Comparison of ENCODE assay signal across 24 cellular contexts in the genomic region with DNA sequence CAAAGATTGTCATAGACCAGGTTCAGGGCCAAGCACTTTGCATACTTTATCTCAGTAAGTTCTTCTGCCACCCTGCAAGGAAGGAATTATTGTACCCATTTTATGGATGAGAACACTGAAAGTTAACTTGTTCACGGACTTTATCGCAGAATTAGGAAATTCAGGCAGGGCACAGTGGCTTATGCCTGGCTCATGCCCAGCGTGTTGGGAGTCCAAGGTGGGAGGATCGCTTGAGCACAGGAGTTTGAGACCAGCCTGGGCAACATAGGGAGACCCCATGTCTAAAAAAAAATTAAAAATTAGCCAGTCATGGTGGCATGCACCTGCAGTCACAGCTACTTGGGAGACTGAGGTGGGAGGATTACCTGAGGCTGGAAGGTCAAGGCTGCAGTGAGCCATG.
DNase-seq lines count a peak whose midpoint lies in the region; ATAC-seq, FAIRE-seq and TF ChIP-seq lines count a peak whose summit lies in the region.
"Had no signal": no experiment of that assay in that cellular context is flagged by ENCODE, and none has a peak within 500 bp of the region (broad histone marks: within the 10 kb centered on the region; RNA-seq: fewer than 3 reads in every experiment).

No MANE protein-coding gene starts in this region.

- H3K36me3 Mint-ChIP-seq in neural progenitor cell = peaks cover 2% of the 10 kb centered on the region
- H3K36me3 Mint-ChIP-seq: CD14-positive monocyte; CD8-positive, alpha-beta memory T cell had no signal

- no peak overlapping the region for H3K4me3 ChIP-seq in HepG2 (replicated peaks in 1 of 3; ENCODE audit: insufficient read depth in 1 of 3, low read depth in 2 of 3, low read length in 3 of 3)
- no peak overlapping the region for H3K4me3 ChIP-seq in right lobe of liver
- no peak overlapping the region for H3K4me3 ChIP-seq in K562
- no peak overlapping the region for H3K4me3 ChIP-seq in neural progenitor cell
- H3K4me3 ChIP-seq: BLaER1 treated with 17β-estradiol and CSF1 and Interleukin-3, amounts not matched to agents 10 nM and 100 nM had no signal

- H3K9me3 ChIP-seq in HepG2 (ENCODE audit: low read length) (no peaks in the 10 kb centered on the region), right lobe of liver (no peaks in the 10 kb centered on the region), K562 (replicated peaks; ENCODE audit: control insufficient read depth, insufficient read depth, low read depth, low read length) (no peaks in the 10 kb centered on the region), neural progenitor cell (ENCODE audit: low read depth) (no peaks in the 10 kb centered on the region)
- H3K9me3 ChIP-seq: BE2C; BLaER1 treated with 17β-estradiol and CSF1 and Interleukin-3, amounts not matched to agents 10 nM and 100 nM had no signal

- TF ChIP-seq POLR2A in HepG2 (IDR thresholded peaks at IDR 0.05; ENCODE audit: insufficient read depth in 1 of 2, low read depth in 2 of 2, low read length in 2 of 2) (no peak), right lobe of liver (IDR thresholded peaks at IDR 0.05) (no peak), K562 (conservative IDR thresholded peaks at IDR 0.05) (no peak)

- no peaks in the 10 kb centered on the region for H3K9me1 ChIP-seq in K562 (ENCODE audit: control insufficient read depth, insufficient read depth, low read length)

- H3K27ac ChIP-seq in HepG2 (ENCODE audit: extremely low read length, insufficient read depth, low read length) = no peak overlapping the region
- no peak overlapping the region for H3K27ac ChIP-seq in right lobe of liver
- no peak overlapping the region for H3K27ac ChIP-seq in K562 (ENCODE audit: extremely low read depth, low read depth, low read length)
- no peak overlapping the region for H3K27ac ChIP-seq in neural progenitor cell
- H3K27ac ChIP-seq: 22Rv1; BLaER1 treated with 17β-estradiol and CSF1 and Interleukin-3, amounts not matched to agents 10 nM and 100 nM had no signal

- no peak overlapping the region for H2AFZ ChIP-seq in HepG2 (ENCODE audit: low read length)
- no peak overlapping the region for H2AFZ ChIP-seq in K562 (ENCODE audit: low read depth, low read length)
- H2AFZ ChIP-seq in neural progenitor cell (replicated peaks) = no peak overlapping the region

- no peaks in the 10 kb centered on the region for H3K4me1 ChIP-seq in HepG2 (ENCODE audit: insufficient read depth, low read length)
- no peaks in the 10 kb centered on the region for H3K4me1 ChIP-seq in right lobe of liver
- no peaks in the 10 kb centered on the region; a peak in 1 of 5 replicates for H3K4me1 ChIP-seq in K562 (replicated peaks in 1 of 2; ENCODE audit: control insufficient read depth in 2 of 2, insufficient read depth in 2 of 2, low read length in 2 of 2)
- peaks cover 27% of the 10 kb centered on the region for H3K4me1 ChIP-seq in neural progenitor cell
- H3K4me1 ChIP-seq: BE2C; BLaER1 treated with 17β-estradiol and CSF1 and Interleukin-3, amounts not matched to agents 10 nM and 100 nM had no signal

- H3K4me2 ChIP-seq in HepG2 (ENCODE audit: low read depth, low read length) (no peak overlapping the region), K562 (ENCODE audit: insufficient read depth, low read length) (no peak overlapping the region), neural progenitor cell (no peak overlapping the region)
- H3K4me2 ChIP-seq: BLaER1 treated with 17β-estradiol and CSF1 and Interleukin-3, amounts not matched to agents 10 nM and 100 nM had no signal

- H3F3A ChIP-seq in neural progenitor cell (ENCODE audit: low read depth) = peaks cover 15% of the 10 kb centered on the region

- no peaks in the 10 kb centered on the region for H3K9me3 Mint-ChIP-seq in neural progenitor cell
- H3K9me3 Mint-ChIP-seq: CD14-positive monocyte; CD4-positive, alpha-beta T cell; CD8-positive, alpha-beta memory T cell; H9; HFFc6 had no signal

- no peak for DNase-seq in HepG2 (ENCODE audit: low spot score)
- no peak for DNase-seq in right lobe of liver
- DNase-seq in K562 (ENCODE audit: extremely low read depth in 1 of 4, low spot score in 3 of 4) = no peak
- no peak for DNase-seq in neural progenitor cell (ENCODE audit: low spot score)
- DNase-seq in NCI-H2196 (lab: John Stamatoyannopoulos, UW; ENCODE audit: unreplicated experiment) = no peak
- no peak for DNase-seq in NCI-H2227 treated with DMSO at 0.1 percent for 48 hours (lab: John Stamatoyannopoulos, UW)
- DNase-seq: ACHN; AML-193; BE2C; CD4-positive, alpha-beta T cell; CD8-positive, alpha-beta memory T cell; DMS79 treated with DMSO at 0.1 percent for 48 hours; GF-D8; GOT3; H9 had no signal

- H4K20me1 ChIP-seq in HepG2 (ENCODE audit: insufficient read depth, low read length) = no peaks in the 10 kb centered on the region
- H4K20me1 ChIP-seq in K562 (replicated peaks; ENCODE audit: control insufficient read depth, insufficient read depth, low read length) = no peaks in the 10 kb centered on the region
- H4K20me1 ChIP-seq in neural progenitor cell (ENCODE audit: low read depth) = no peaks in the 10 kb centered on the region
- H4K20me1 ChIP-seq: BLaER1 treated with 17β-estradiol and CSF1 and Interleukin-3, amounts not matched to agents 10 nM and 100 nM had no signal

- TF ChIP-seq CTCF in HepG2 (CRISPR knock-in tag; IDR thresholded peaks at IDR 0.05) (no peak), right lobe of liver (IDR thresholded peaks at IDR 0.05) (no peak), K562 (IDR thresholded peaks at IDR 0.05 in 2 of 3, conservative IDR thresholded peaks at IDR 0.05 in 1 of 3; ENCODE audit: insufficient read depth in 2 of 3, low read depth in 1 of 3, low read length in 3 of 3) (no peak), neural progenitor cell (IDR thresholded peaks at IDR 0.05) (no peak)

- H3K27me3 Mint-ChIP-seq in neural progenitor cell (ENCODE audit: insufficient read depth, low read depth) = peaks cover 8% of the 10 kb centered on the region
- H3K27me3 Mint-ChIP-seq: CD4-positive, alpha-beta T cell had no signal

- ATAC-seq in HepG2 (no peak), right lobe of liver (no peak), K562 (no peak), HG03159 (IDR thresholded peaks at IDR 0.05; ENCODE audit: unreplicated experiment) (no peak)
- ATAC-seq: HCT116 had no signal

- H3K36me3 ChIP-seq in HepG2 (replicated peaks in 1 of 2; ENCODE audit: control insufficient read depth in 1 of 2, insufficient read depth in 2 of 2, low read length in 2 of 2) (no peaks in the 10 kb centered on the region), right lobe of liver (no peaks in the 10 kb centered on the region), K562 (ENCODE audit: control insufficient read depth, insufficient read depth, low read length) (no peaks in the 10 kb centered on the region), neural progenitor cell (no peaks in the 10 kb centered on the region)
- H3K36me3 ChIP-seq: BE2C; BLaER1 treated with 17β-estradiol and CSF1 and Interleukin-3, amounts not matched to agents 10 nM and 100 nM had no signal

- TF ChIP-seq RAD21 in HepG2 (CRISPR knock-in tag; IDR thresholded peaks at IDR 0.05) = no peak
- no peak for TF ChIP-seq RAD21 in K562 (CRISPR knock-in tag; conservative IDR thresholded peaks at IDR 0.05 in 1 of 2, IDR thresholded peaks at IDR 0.05 in 1 of 2)

- CTCF ChIA-PET in HepG2 (lab: Yijun Ruan, JAX; ENCODE audit: low intra/inter-chr PET ratio, low total read pairs) = no interaction called here
- CTCF ChIA-PET in K562 (lab: Yijun Ruan, JAX; ENCODE audit: low intra/inter-chr PET ratio) = no interaction called here

- intact Hi-C loops in HepG2 (cut with micrococcal nuclease; ENCODE audit: unreplicated experiment) (no loop called here), right lobe of liver (cut with DNase I) (no loop called here), K562 (cut with micrococcal nuclease) (no loop called here)

- peaks cover 52% of the 10 kb centered on the region for H3K4me1 Mint-ChIP-seq in neural progenitor cell
- H3K4me1 Mint-ChIP-seq: CD8-positive, alpha-beta memory T cell had no signal

- POLR2A ChIA-PET in HepG2 (lab: Yijun Ruan, JAX) (no interaction called here), K562 (lab: Yijun Ruan, JAX) (interaction anchor here (0.6 to 1.5 kb wide), 3 partner anchors 11 to 39 kb away, joined by 3 to 4 read pairs (median 4); no protein-coding TSS in a partner anchor)

- WGBS in HepG2 (ENCODE audit: low lambda C conversion rate) = 42% methylated on average over 4 of the region's 4 CpGs
- WGBS in right lobe of liver (ENCODE audit: insufficient coverage, low coverage, low lambda C conversion rate, missing lambda C conversion rate) = 85% methylated on average over 3 of the region's 4 CpGs
- WGBS in K562 (ENCODE audit: insufficient coverage, low coverage, missing lambda C conversion rate) = 0% methylated on average over 4 of the region's 4 CpGs

- BruUV-seq in HepG2 (replicated peaks; lab: Mats Ljungman, UMichigan) = no TSS peak
- BruUV-seq in K562 (replicated peaks; lab: Mats Ljungman, UMichigan) = no TSS peak

- H3K27me3 ChIP-seq in HepG2 (ENCODE audit: control insufficient read depth in 1 of 2, insufficient read depth in 2 of 2, low read length in 2 of 2) (peaks cover 0 to 5% of the 10 kb centered on the region in 2 experiments; a peak in 1 of 5 replicates), right lobe of liver (no peaks in the 10 kb centered on the region), K562 (ENCODE audit: control insufficient read depth in 2 of 2, insufficient read depth in 2 of 2, low read length in 2 of 2) (peaks cover 14 to 25% of the 10 kb centered on the region in 2 experiments), neural progenitor cell (no peaks in the 10 kb centered on the region)
- H3K27me3 ChIP-seq: BE2C; BLaER1 treated with 17β-estradiol and CSF1 and Interleukin-3, amounts not matched to agents 10 nM and 100 nM had no signal

- no peak for TF ChIP-seq EP300 in HepG2 (IDR thresholded peaks at IDR 0.05; ENCODE audit: low read depth in 2 of 2, low read length in 2 of 2)
- TF ChIP-seq EP300 in HepG2 (CRISPR knock-in tag; IDR thresholded peaks at IDR 0.05; ENCODE audit: borderline replicate concordance) = no peak
- no peak for TF ChIP-seq EP300 in K562 (IDR thresholded peaks at IDR 0.05; ENCODE audit: low read length)

- in situ Hi-C loops in HepG2 (cut with HindIII; ENCODE audit: extremely low pct_ligation_motif_present, low pct_unique_long_range_greater_than_20kb) = no loop called here
- in situ Hi-C loops in K562 (cut with MboI) = no loop called here

- H3K9ac ChIP-seq in HepG2 (ENCODE audit: insufficient read depth, low read depth, low read length) (no peak overlapping the region), K562 (ENCODE audit: insufficient read depth in 1 of 2, low read depth in 2 of 2, low read length in 2 of 2) (no peak overlapping the region), neural progenitor cell (no peak overlapping the region)
- H3K9ac ChIP-seq: BLaER1 treated with 17β-estradiol and CSF1 and Interleukin-3, amounts not matched to agents 10 nM and 100 nM had no signal

- H3K27ac Mint-ChIP-seq in neural progenitor cell = peak overlapping the region; percentile 9
- H3K27ac Mint-ChIP-seq: CD14-positive monocyte; CD4-positive, alpha-beta T cell; CD8-positive, alpha-beta memory T cell; H9; HFFc6 had no signal

- H3K4me3 Mint-ChIP-seq in neural progenitor cell = peak overlapping the region; percentile 2
- H3K4me3 Mint-ChIP-seq: CD14-positive monocyte; CD4-positive, alpha-beta T cell; CD8-positive, alpha-beta memory T cell; HFFc6 had no signal

- FAIRE-seq in HepG2 (lab: Jason Lieb, UNC) = no peak
- no peak for FAIRE-seq in K562 (lab: Jason Lieb, UNC)
- FAIRE-seq: A204.1, D721Med, GM12892 had no signal

- H3K79me2 ChIP-seq in HepG2 (ENCODE audit: insufficient read depth, low read length) (no peaks in the 10 kb centered on the region), K562 (ENCODE audit: control insufficient read depth, insufficient read depth, low read length) (no peaks in the 10 kb centered on the region), neural progenitor cell (ENCODE audit: low read depth) (no peaks in the 10 kb centered on the region)
